In genomic region chr14:93977790-93978581, GRCh38 we compare ENCODE assay signal across 10 cellular contexts. TPM values are rescaled to one million over a fixed set of nuclear protein-coding genes. Genes with fewer than 3 reads are reported as not detected.
DNase-seq lines count a peak whose midpoint lies in the region; ATAC-seq and TF ChIP-seq lines count a peak whose summit lies in the region.
"Had no signal": no experiment of that assay in that cellular context is flagged by ENCODE, and none has a peak within 500 bp of the region (broad histone marks: within the 10 kb centered on the region; RNA-seq: fewer than 3 reads in every experiment).

No MANE protein-coding gene starts in this region.

- H3K4me3 ChIP-seq in naive thymus-derived CD4-positive, alpha-beta T cell (ENCODE audit: low read length), result peak overlapping the region; percentile 11

- peak overlapping the region; percentile 37 to 92 (median 62) for H3K4me3 Mint-ChIP-seq in naive thymus-derived CD4-positive, alpha-beta T cell
- H3K4me3 Mint-ChIP-seq in HFFc6, result no peak overlapping the region
- H3K4me3 Mint-ChIP-seq in mesothelial cell of epicardium, result no peak overlapping the region

- peak overlapping the region; percentile 72 to 97 (median 88) for H3K27ac Mint-ChIP-seq in naive thymus-derived CD4-positive, alpha-beta T cell
- H3K27ac Mint-ChIP-seq in HFFc6 (no peak overlapping the region), mesothelial cell of epicardium (no peak overlapping the region)

- peak overlapping the region; percentile 40 for H3K27ac ChIP-seq in naive thymus-derived CD4-positive, alpha-beta T cell (ENCODE audit: low read depth, low read length)

- no peaks in the 10 kb centered on the region for H3K36me3 ChIP-seq in naive thymus-derived CD4-positive, alpha-beta T cell (ENCODE audit: control insufficient read depth in 2 of 3, insufficient read depth in 3 of 3, low read length in 3 of 3)

- DNase-seq in activated CD8-positive, alpha-beta memory T cell treated with anti-CD3 and anti-CD28 coated beads, Interleukin-2, amount 50 U/mL, for 1 hour (ENCODE audit: extremely low read depth), result peak; percentile 61
- DNase-seq in naive thymus-derived CD4-positive, alpha-beta T cell, result peak in 8 of 9 donors; percentile 72 to 89 (median 85)
- no peak for DNase-seq in HFFc6
- no peak for DNase-seq in NCI-H2029 (lab: John Stamatoyannopoulos, UW)
- no peak for DNase-seq in NCI-H1048 (lab: John Stamatoyannopoulos, UW)
- no peak for DNase-seq in mesothelial cell of epicardium (ENCODE audit: low spot score in 2 of 2, unreplicated experiment in 2 of 2)

- H3K36me3 Mint-ChIP-seq in naive thymus-derived CD4-positive, alpha-beta T cell, result peaks cover 0 to 44% (median 4%) of the 10 kb centered on the region in 5 donors
- no peaks in the 10 kb centered on the region for H3K36me3 Mint-ChIP-seq in HFFc6 (ENCODE audit: low read depth)
- H3K36me3 Mint-ChIP-seq in mesothelial cell of epicardium, result no peaks in the 10 kb centered on the region

- H3K27me3 ChIP-seq in naive thymus-derived CD4-positive, alpha-beta T cell (ENCODE audit: control insufficient read depth in 2 of 2, insufficient read depth in 2 of 2, low read length in 2 of 2), result no peaks in the 10 kb centered on the region

- POLR2A ChIA-PET in naive thymus-derived CD4-positive, alpha-beta T cell (lab: Charles Lee), result interaction anchor here (1.0 to 4.2 kb wide), 8 partner anchors 8 to 38 kb away, joined by 3 to 32 read pairs (median 4); no protein-coding TSS in a partner anchor

- ATAC-seq in GM19395 (IDR thresholded peaks at IDR 0.05; ENCODE audit: unreplicated experiment) (peak; percentile 62), HG03469 (IDR thresholded peaks at IDR 0.05; ENCODE audit: unreplicated experiment) (peak; percentile 48)
- peak; percentile 91 for ATAC-seq in naive thymus-derived CD4-positive, alpha-beta T cell

- TF ChIP-seq CTCF in HFFc6 (IDR thresholded peaks at IDR 0.05) (no peak), mesothelial cell of epicardium (IDR thresholded peaks at IDR 0.05; ENCODE audit: unreplicated experiment) (no peak)

- peaks cover 0 to 39% (median 25%) of the 10 kb centered on the region in 11 donors for H3K9me3 Mint-ChIP-seq in naive thymus-derived CD4-positive, alpha-beta T cell
- no peaks in the 10 kb centered on the region for H3K9me3 Mint-ChIP-seq in HFFc6
- H3K9me3 Mint-ChIP-seq in mesothelial cell of epicardium, result no peaks in the 10 kb centered on the region

- peaks cover 0 to 19% (median 17%) of the 10 kb centered on the region in 3 experiments for H3K9me3 ChIP-seq in naive thymus-derived CD4-positive, alpha-beta T cell (ENCODE audit: control insufficient read depth in 2 of 3, low read length in 3 of 3)

- H3K27me3 Mint-ChIP-seq in naive thymus-derived CD4-positive, alpha-beta T cell, result peaks cover 0 to 6% (median 6%) of the 10 kb centered on the region in 5 donors
- H3K27me3 Mint-ChIP-seq in HFFc6 (ENCODE audit: insufficient read depth) (peaks cover 10% of the 10 kb centered on the region), mesothelial cell of epicardium (ENCODE audit: low read depth) (peaks cover 3% of the 10 kb centered on the region)

- peaks cover 30 to 80% (median 54%) of the 10 kb centered on the region in 7 donors for H3K4me1 Mint-ChIP-seq in naive thymus-derived CD4-positive, alpha-beta T cell
- H3K4me1 Mint-ChIP-seq in HFFc6 (ENCODE audit: low read depth), result peaks cover 21% of the 10 kb centered on the region
- H3K4me1 Mint-ChIP-seq in mesothelial cell of epicardium, result no peaks in the 10 kb centered on the region

- CTCF ChIA-PET in naive thymus-derived CD4-positive, alpha-beta T cell (lab: Charles Lee), result interaction anchor here (0.5 to 2.7 kb wide), 6 partner anchors 23 to 103 kb away, joined by 3 to 15 read pairs (median 3); partner anchors contain the start of genes DDX24 and IFI27L1

- peaks cover 35 to 41% of the 10 kb centered on the region in 2 donors for H3K4me1 ChIP-seq in naive thymus-derived CD4-positive, alpha-beta T cell (ENCODE audit: control insufficient read depth in 2 of 2, insufficient read depth in 2 of 2, low read length in 2 of 2)

- intact Hi-C loops in naive thymus-derived CD4-positive, alpha-beta T cell (cut with micrococcal nuclease), result loop anchor here (1.0 to 5.0 kb wide), 10 partner anchors 15 to 196 kb away; partner anchors contain the start of genes DDX24 (in 1 of the 2), IFI27L1 (in 1 of the 2), OTUB2 (in 1 of the 2) and PPP4R4 (in 1 of the 2)

RNA-seq across cellular contexts. Expression of gene ASB2, which starts 1.6 kb away (rescaled TPM):
- total RNA-seq in naive thymus-derived CD4-positive, alpha-beta T cell, result 10 to 100 TPM in 1 of 5 experiments, 1 to 10 TPM in 2, under 1 TPM in 2; 0.32 to 63.1 (median 1.4) TPM
- not detected for polyA plus RNA-seq in naive thymus-derived CD4-positive, alpha-beta T cell
- total RNA-seq in HFFc6 (2021; fragmentation: NEBNext Ultra II Directional; extraction: Animal tissue kit (Norgen Biotek cat#: 25700)), result not detected
- 1.2 to 1.9 TPM (median 1.5 TPM) in 3 replicates for total RNA-seq in mesothelial cell of epicardium
- total RNA-seq: NCI-H460 had no signal

RNA-seq across cellular contexts. Expression of gene CCDC197, which starts 19.1 kb away (rescaled TPM):
- total RNA-seq in naive thymus-derived CD4-positive, alpha-beta T cell, result not detected
- polyA plus RNA-seq in naive thymus-derived CD4-positive, alpha-beta T cell, result not detected
- total RNA-seq in HFFc6 (2021; fragmentation: NEBNext Ultra II Directional; extraction: Animal tissue kit (Norgen Biotek cat#: 25700)), result not detected
- not detected in 3 replicates for total RNA-seq in mesothelial cell of epicardium
- total RNA-seq: kidney epithelial cell, NCI-H460 had no signal

RNA-seq across cellular contexts. Expression of gene OTUB2, which starts 48.2 kb away (rescaled TPM):
- 1 to 10 TPM in 1 of 5 experiments, under 1 TPM in 3, not detected in 1; 0.11 to 2.5 (median 0.63) TPM for total RNA-seq in naive thymus-derived CD4-positive, alpha-beta T cell
- polyA plus RNA-seq in naive thymus-derived CD4-positive, alpha-beta T cell, result under 1 TPM; 0.35 to 0.56 TPM
- total RNA-seq in HFFc6 (2021; fragmentation: NEBNext Ultra II Directional; extraction: Animal tissue kit (Norgen Biotek cat#: 25700)), result 1 to 10 TPM in 4 of 6 experiments, under 1 TPM in 2; 0.77 to 1.8 (median 1.2) TPM
- 6.0 to 6.6 TPM (median 6.6 TPM) in 3 replicates for total RNA-seq in mesothelial cell of epicardium

RNA-seq across cellular contexts. Expression of gene FAM181A, which starts 50.8 kb away (rescaled TPM):
- total RNA-seq in naive thymus-derived CD4-positive, alpha-beta T cell, result not detected
- not detected for polyA plus RNA-seq in naive thymus-derived CD4-positive, alpha-beta T cell
- not detected for total RNA-seq in HFFc6 (2021; fragmentation: NEBNext Ultra II Directional; extraction: Animal tissue kit (Norgen Biotek cat#: 25700))
- not detected in 3 replicates for total RNA-seq in mesothelial cell of epicardium
- total RNA-seq: kidney epithelial cell, NCI-H460 had no signal

Comparison
In these comparisons a context has a peak if more than half of its experiments do, and no peak if none do; other contexts are left out.
1. DNase-seq: peak in activated CD8-positive, alpha-beta memory T cell treated with anti-CD3 and anti-CD28 coated beads, Interleukin-2, amount 50 U/mL, for 1 hour (single experiment) and naive thymus-derived CD4-positive, alpha-beta T cell (8 of 9); none in HFFc6 (single experiment), NCI-H2029 (single experiment), NCI-H1048 (single experiment) and mesothelial cell of epicardium (0 of 2).
2. H3K27ac Mint-ChIP-seq: peak in naive thymus-derived CD4-positive, alpha-beta T cell (9 of 9); none in HFFc6 (single experiment) and mesothelial cell of epicardium (single experiment).
3. H3K4me3 Mint-ChIP-seq: peak in naive thymus-derived CD4-positive, alpha-beta T cell (10 of 10); none in HFFc6 (single experiment) and mesothelial cell of epicardium (single experiment).
4. Peak in every context shown above with its lines, with median percentiles within 50 percentile points of each other: ATAC-seq.